8 cellular contexts compared by ENCODE assay signal in the genomic region with DNA sequence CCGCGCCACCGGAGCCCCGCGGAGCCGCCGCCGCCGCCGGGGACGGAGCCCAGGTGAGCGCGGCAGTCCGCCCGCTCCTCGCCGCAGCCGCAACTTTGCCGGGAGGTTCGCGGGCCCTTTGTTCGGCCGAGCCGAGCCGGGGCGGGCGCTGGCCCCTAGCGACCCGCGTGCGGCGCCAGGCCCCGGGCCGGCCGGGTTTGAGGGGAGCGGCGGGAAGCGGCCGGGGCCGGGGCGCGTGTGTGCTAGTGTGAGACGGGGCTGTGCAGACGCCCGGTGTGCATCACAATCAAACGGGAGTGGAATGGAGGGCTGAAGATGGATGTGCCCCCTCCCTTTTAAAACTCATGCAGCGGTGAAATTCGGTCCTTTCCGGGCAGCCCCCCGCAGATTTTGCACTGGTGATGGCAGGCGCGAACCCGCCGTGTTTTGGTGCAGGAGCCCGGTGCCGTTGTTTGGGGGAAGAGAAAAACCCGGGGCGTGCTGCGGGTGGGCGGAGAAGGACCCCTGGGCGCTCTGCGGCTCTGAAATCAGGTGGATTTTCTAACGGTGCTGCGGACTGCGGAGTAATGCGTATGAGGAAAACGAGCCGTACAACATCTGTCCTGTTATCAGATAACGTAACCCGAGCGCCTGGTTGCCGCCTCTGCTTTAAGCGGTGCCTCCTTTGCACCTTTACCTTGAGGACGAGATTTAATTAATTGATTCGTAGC. TPM values are rescaled to one million over a fixed set of nuclear protein-coding genes. Genes with fewer than 3 reads are reported as not detected.
DNase-seq lines count a peak whose midpoint lies in the region; ATAC-seq, FAIRE-seq and TF ChIP-seq lines count a peak whose summit lies in the region.

No MANE protein-coding gene starts in this region.

- no peak overlapping the region for H4K5ac ChIP-seq in IMR-90 (ENCODE audit: low read depth, low read length)
- H4K5ac ChIP-seq in H1 (ENCODE audit: insufficient read length, low read depth, low read length), result no peak overlapping the region

- H3K79me1 ChIP-seq in IMR-90 (ENCODE audit: low read depth in 1 of 2, low read length in 2 of 2) (peaks cover 17 to 41% of the 10 kb centered on the region in 2 experiments), H1 (ENCODE audit: low read depth, low read length) (peaks cover 6% of the 10 kb centered on the region; the same call in 1 of the 2 replicates)

- BruUV-seq in IMR-90 (replicated peaks; lab: Mats Ljungman, UMichigan), result no TSS peak

- CTCF ChIA-PET in IMR-90 (lab: Yijun Ruan, JAX), result no interaction called here
- CTCF ChIA-PET in H1 (lab: Charles Lee; ENCODE audit: partially characterized antibody), result interaction anchor here (0.6 to 2.1 kb wide), 4 partner anchors 11 to 240 kb away, joined by 3 to 5 read pairs (median 4); no protein-coding TSS in a partner anchor

- DNase-seq in GM06990 (ENCODE audit: extremely low read depth, insufficient read length), result peak; percentile 28
- peak; percentile 19 for DNase-seq in IMR-90
- DNase-seq in activated CD4-positive, alpha-beta T cell treated with anti-CD3 and anti-CD28 coated beads, Interleukin-2, amount 50 U/mL, for 24 hours (ENCODE audit: low read depth in 1 of 2, low spot score in 1 of 2), result peak; percentile 8 to 27
- peak in 1 of 2 experiments; percentile 61 for DNase-seq in H1 (ENCODE audit: low read depth in 1 of 2, low spot score in 2 of 2)
- no peak for DNase-seq in thoracic aorta (ENCODE audit: low spot score)
- DNase-seq in SKM-1 treated with dmso at 0.1 percent for 144 hours (lab: John Stamatoyannopoulos, UW; ENCODE audit: unreplicated experiment), result no peak

- H3K23ac ChIP-seq in IMR-90 (ENCODE audit: low read depth, low read length) (peak overlapping the region; percentile 93), H1 (ENCODE audit: insufficient read length) (no peak overlapping the region)

- H2BK120ac ChIP-seq in IMR-90 (ENCODE audit: low read depth, low read length), result no peak overlapping the region
- peak overlapping the region; percentile 71 for H2BK120ac ChIP-seq in H1 (replicated peaks; ENCODE audit: low read depth, low read length)

- 1% methylated on average over 21 of the region's 75 CpGs; no CpG with 5 or more reads in 1 of the 2 experiments for WGBS in IMR-90 (ENCODE audit: extremely low coverage in 2 of 2, insufficient read length in 1 of 2), 2 experiments
- WGBS in H1 (ENCODE audit: extremely low coverage in 1 of 2, insufficient coverage in 1 of 2, insufficient read length in 1 of 2, insufficient replicate concordance in 2 of 2, low coverage in 1 of 2, low lambda C conversion rate in 2 of 2, missing lambda C conversion rate in 1 of 2), 2 experiments, result 2% methylated on average over 32 of the region's 75 CpGs; no CpG with 5 or more reads in 1 of the 2 experiments

- H3K14ac ChIP-seq in IMR-90 (replicated peaks; ENCODE audit: low read depth, low read length) (0 out of 2 replicates have a peak overlapping the region, but pooled peaks have one; percentile 35), H1 (ENCODE audit: insufficient read length) (no peak overlapping the region)

- no peak overlapping the region for H3K18ac ChIP-seq in IMR-90 (ENCODE audit: low read depth, low read length)
- peak overlapping the region; percentile 65; the same call in 1 of the 2 replicates for H3K18ac ChIP-seq in H1 (ENCODE audit: extremely low read depth, low read length)

- H4K20me1 ChIP-seq in IMR-90 (ENCODE audit: insufficient read depth, low read length), result peaks cover 26% of the 10 kb centered on the region; the same call in 1 of the 2 replicates
- peaks cover 0 to 7% of the 10 kb centered on the region in 2 experiments for H4K20me1 ChIP-seq in H1 (replicated peaks in 1 of 2; ENCODE audit: control insufficient read depth in 1 of 2, insufficient read depth in 2 of 2, low read length in 2 of 2)

- H2AFZ ChIP-seq in IMR-90 (replicated peaks; ENCODE audit: low read length, poor library complexity), result peak overlapping the region; percentile 94
- H2AFZ ChIP-seq in H1 (ENCODE audit: low read length), result no peak overlapping the region

- FAIRE-seq in H1 (lab: Jason Lieb, UNC), result no peak

- in situ Hi-C loops in IMR-90 (cut with MboI; ENCODE audit: low sequenced_read_pairs), result no loop called here

- intact Hi-C loops in IMR-90 (cut with micrococcal nuclease), result loop anchor here (2.0 kb wide), 1 partner anchor 41 kb away; no protein-coding TSS in a partner anchor

- TF ChIP-seq RAD21 in IMR-90 (IDR thresholded peaks at IDR 0.05; ENCODE audit: low read length) (no peak), H1 (IDR thresholded peaks at IDR 0.05 in 1 of 2, conservative IDR thresholded peaks at IDR 0.05 in 1 of 2; ENCODE audit: low read depth in 2 of 2, low read length in 2 of 2) (no peak)

- H2BK15ac ChIP-seq in IMR-90 (ENCODE audit: low read depth, low read length), result no peak overlapping the region
- no peak overlapping the region for H2BK15ac ChIP-seq in H1 (ENCODE audit: low read length)

- no peak for TF ChIP-seq EP300 in H1 (IDR thresholded peaks at IDR 0.05; ENCODE audit: borderline replicate concordance in 1 of 2, low read depth in 2 of 2, low read length in 2 of 2)

- H3K79me2 ChIP-seq in H1 (ENCODE audit: control insufficient read depth in 1 of 2, insufficient read depth in 2 of 2, low read length in 2 of 2), result peaks cover 13 to 50% of the 10 kb centered on the region in 2 experiments; a peak in 3 of 4 replicates

- TF ChIP-seq CTCF in GM06990 (IDR thresholded peaks at IDR 0.05; ENCODE audit: insufficient read depth, low read length, poor library complexity, severe bottlenecking), result no peak
- TF ChIP-seq CTCF in IMR-90 (conservative IDR thresholded peaks at IDR 0.05; ENCODE audit: low read depth, low read length), result no peak
- no peak for TF ChIP-seq CTCF in H1 (IDR thresholded peaks at IDR 0.05; ENCODE audit: control extremely low read depth in 1 of 3, insufficient read depth in 1 of 3, low read depth in 1 of 3, low read length in 3 of 3)
- no peak for TF ChIP-seq CTCF in thoracic aorta (IDR thresholded peaks at IDR 0.05)

- H2AK9ac ChIP-seq in IMR-90 (replicated peaks; ENCODE audit: low read depth, low read length, poor library complexity), result peak overlapping the region; percentile 80

- peak overlapping the region; percentile 20 for H3K9ac ChIP-seq in IMR-90 (ENCODE audit: low read depth, low read length)
- H3K9ac ChIP-seq in H1 (replicated peaks in 1 of 4; ENCODE audit: extremely low read depth in 1 of 4, low read depth in 3 of 4, low read length in 3 of 4), result peak overlapping the region; percentile 40 to 99 (median 68)

- H3K4ac ChIP-seq in IMR-90 (ENCODE audit: low read depth, low read length), result no peak overlapping the region
- H3K4ac ChIP-seq in H1 (replicated peaks; ENCODE audit: insufficient read length, low read depth, low read length), result no peak overlapping the region

- ATAC-seq in IMR-90 (ENCODE audit: low read depth) (peak; percentile 1), thoracic aorta (ENCODE audit: insufficient number of reproducible peaks, low FRiP score, low read depth) (no peak), HG03025 (IDR thresholded peaks at IDR 0.05; ENCODE audit: low FRiP score, unreplicated experiment) (no peak)

- dilution Hi-C loops in IMR-90 (cut with HindIII; ENCODE audit: low sequenced_read_pairs, unreplicated experiment), result no loop called here

- H2BK20ac ChIP-seq in IMR-90 (ENCODE audit: low read depth, low read length) (no peak overlapping the region), H1 (ENCODE audit: low read length) (0 out of 2 replicates have a peak overlapping the region, but pooled peaks have one; percentile 68)

- H4K8ac ChIP-seq in IMR-90 (ENCODE audit: low read depth in 2 of 2, low read length in 2 of 2), result no peak overlapping the region
- H4K8ac ChIP-seq in H1 (ENCODE audit: extremely low read depth, insufficient read depth, low read length), result peak overlapping the region; percentile 65

- H2AK5ac ChIP-seq in IMR-90 (ENCODE audit: low read depth, low read length), result no peak overlapping the region
- H2AK5ac ChIP-seq in H1 (ENCODE audit: low read depth, low read length), result no peak overlapping the region; the same call in 1 of the 2 replicates

- H2BK5ac ChIP-seq in IMR-90 (ENCODE audit: low read depth, low read length, poor library complexity, severe bottlenecking), result no peak overlapping the region
- H2BK5ac ChIP-seq in H1 (ENCODE audit: low read depth, low read length), result peak overlapping the region; percentile 27; the same call in 1 of the 2 replicates

- H3K23me2 ChIP-seq in H1 (ENCODE audit: low read depth, low read length), result peaks cover 24% of the 10 kb centered on the region

- TF ChIP-seq POLR2A in IMR-90 (IDR thresholded peaks at IDR 0.05; ENCODE audit: low read depth, low read length) (no peak), H1 (IDR thresholded peaks at IDR 0.05; ENCODE audit: control extremely low read depth in 1 of 2, low read depth in 2 of 2, low read length in 2 of 2) (no peak)

- peak overlapping the region; percentile 64 for H3K4me3 ChIP-seq in GM06990 (replicated peaks; ENCODE audit: low read depth, low read length)
- H3K4me3 ChIP-seq in IMR-90 (ENCODE audit: insufficient read depth, low read depth, low read length), result peak overlapping the region; percentile 54
- H3K4me3 ChIP-seq in H1 (ENCODE audit: extremely low read depth in 1 of 4, insufficient read depth in 2 of 4, low read depth in 3 of 4, low read length in 4 of 4), result peak overlapping the region; percentile 66 to 93 (median 82)
- H3K4me3 ChIP-seq in muscle layer of duodenum (ENCODE audit: low read depth in 1 of 2, low read length in 2 of 2), result peak overlapping the region; percentile 76 to 83
- peak overlapping the region; percentile 83 for H3K4me3 ChIP-seq in thoracic aorta

- H3K9me3 ChIP-seq in IMR-90 (ENCODE audit: control insufficient read depth, insufficient read depth, low read length) (no peaks in the 10 kb centered on the region), H1 (ENCODE audit: insufficient read depth in 2 of 2, low read depth in 1 of 2, low read length in 1 of 2) (no peaks in the 10 kb centered on the region), muscle layer of duodenum (ENCODE audit: control insufficient read depth in 1 of 2, low read length in 2 of 2) (no peaks in the 10 kb centered on the region), thoracic aorta (no peaks in the 10 kb centered on the region)

- peaks cover 15% of the 10 kb centered on the region for H3K9me1 ChIP-seq in IMR-90 (ENCODE audit: insufficient read depth, low read length)

- no peaks in the 10 kb centered on the region; the same call in 1 of the 2 replicates for H3K27me3 ChIP-seq in GM06990 (replicated peaks; ENCODE audit: control insufficient read depth, insufficient read depth, low read length)
- peaks cover 27% of the 10 kb centered on the region for H3K27me3 ChIP-seq in IMR-90 (ENCODE audit: control insufficient read depth, insufficient read depth, low read length)
- H3K27me3 ChIP-seq in H1 (replicated peaks in 1 of 4; ENCODE audit: control insufficient read depth in 3 of 4, extremely low read depth in 1 of 4, insufficient read depth in 3 of 4, low read length in 3 of 4), result peaks cover 6 to 28% (median 18%) of the 10 kb centered on the region in 4 experiments
- H3K27me3 ChIP-seq in muscle layer of duodenum (ENCODE audit: low read depth, low read length), result peaks cover 5% of the 10 kb centered on the region
- no peaks in the 10 kb centered on the region for H3K27me3 ChIP-seq in thoracic aorta (replicated peaks; ENCODE audit: insufficient read depth)

- no peak overlapping the region for H2BK12ac ChIP-seq in H1 (ENCODE audit: low read depth, low read length)

- POLR2A ChIA-PET in IMR-90 (lab: Charles Lee; ENCODE audit: unreplicated experiment) (no interaction called here), H1 (lab: Charles Lee; ENCODE audit: partially characterized antibody) (interaction anchor here (0.6 to 6.0 kb wide), 20 partner anchors 9 to 507 kb away, joined by 3 to 100 read pairs (median 6); no protein-coding TSS in a partner anchor)

- H3K56ac ChIP-seq in IMR-90 (ENCODE audit: extremely low read depth, insufficient read depth, low read length) (no peak overlapping the region), H1 (replicated peaks; ENCODE audit: insufficient read length, low read depth, low read length) (no peak overlapping the region)

- H3K27ac ChIP-seq in IMR-90 (ENCODE audit: insufficient read depth, low read length), result no peak overlapping the region; the same call in 1 of the 2 replicates
- 0 out of 2 replicates have a peak overlapping the region, but pooled peaks have one; percentile 2 for H3K27ac ChIP-seq in H1 (ENCODE audit: low read depth, low read length)
- H3K27ac ChIP-seq in muscle layer of duodenum (ENCODE audit: low read length), result peak overlapping the region; percentile 5
- H3K27ac ChIP-seq in thoracic aorta, result peak overlapping the region; percentile 56 to 60

- no peak overlapping the region for H4K91ac ChIP-seq in IMR-90 (ENCODE audit: insufficient read depth, low read depth, low read length)
- no peak overlapping the region for H4K91ac ChIP-seq in H1 (replicated peaks; ENCODE audit: insufficient read length, low read length)

- H3K36me3 ChIP-seq in GM06990 (ENCODE audit: control insufficient read depth, insufficient read depth, low read length), result no peaks in the 10 kb centered on the region
- no peaks in the 10 kb centered on the region for H3K36me3 ChIP-seq in IMR-90 (ENCODE audit: control insufficient read depth, insufficient read depth, low read length)
- no peaks in the 10 kb centered on the region for H3K36me3 ChIP-seq in H1 (ENCODE audit: control insufficient read depth in 2 of 4, insufficient read depth in 4 of 4, low read length in 3 of 4)
- no peaks in the 10 kb centered on the region for H3K36me3 ChIP-seq in muscle layer of duodenum (ENCODE audit: control insufficient read depth in 1 of 2, insufficient read depth in 2 of 2, low read length in 2 of 2)
- H3K36me3 ChIP-seq in thoracic aorta, result no peaks in the 10 kb centered on the region

- no peaks in the 10 kb centered on the region; the same call in 1 of the 2 replicates for H3K4me1 ChIP-seq in IMR-90 (ENCODE audit: control insufficient read depth, insufficient read depth, low read length)
- H3K4me1 ChIP-seq in H1 (replicated peaks in 1 of 4; ENCODE audit: control insufficient read depth in 3 of 4, insufficient read depth in 4 of 4, low read length in 3 of 4), result peaks cover 1 to 5% (median 4%) of the 10 kb centered on the region in 4 experiments; a peak in 4 of 7 replicates
- H3K4me1 ChIP-seq in muscle layer of duodenum (ENCODE audit: control insufficient read depth in 1 of 2, insufficient read depth in 2 of 2, low read length in 2 of 2), result peaks cover 6 to 33% of the 10 kb centered on the region in 2 donors
- H3K4me1 ChIP-seq in thoracic aorta (ENCODE audit: control insufficient read depth in 1 of 2, low read depth in 2 of 2), result peaks cover 30 to 44% of the 10 kb centered on the region in 2 donors

- H3K4me2 ChIP-seq in IMR-90 (ENCODE audit: low read depth, low read length) (peak overlapping the region; percentile 95), H1 (ENCODE audit: insufficient read depth in 1 of 2, low read depth in 2 of 2, low read length in 2 of 2) (peak overlapping the region; percentile 90 to 98)

RNA-seq across cellular contexts. Expression of gene TNRC6C, which starts 0.9 kb away (rescaled TPM):
- total RNA-seq in IMR-90 (2012; rRNA removed), result 2.7 and 3.6 TPM in 2 replicates
- 1.6 and 1.9 TPM in 2 replicates for polyA plus RNA-seq in IMR-90 (2012; rRNA removed)
- 0.61 and 1.1 TPM in 2 replicates for polyA plus RNA-seq in IMR-90 (2012; cell fraction: cytosol; rRNA removed)
- 3.7 and 3.8 TPM in 2 replicates for polyA plus RNA-seq in IMR-90 (2012; cell fraction: nucleus; rRNA removed; ENCODE audit: low replicate concordance)
- total RNA-seq in H1 (2021; fragmentation: NEBNext Ultra II Directional; extraction: Animal tissue kit (Norgen Biotek cat#: 25700)), result 28.9 and 30.5 TPM in 2 replicates
- polyA plus RNA-seq in H1 (2011; rRNA removed), result 2.8 and 3.9 TPM in 2 replicates
- 3.3 TPM for polyA plus RNA-seq in H1 (2011; cell fraction: cytosol; rRNA removed)
- 14.5 TPM for polyA plus RNA-seq in H1 (2011; cell fraction: nucleus; rRNA removed)
- 10.1 to 14.3 TPM (median 11.3 TPM) in 4 replicates for polyA plus RNA-seq in H1 (2012, experiment 1 of 2)
- 2.1 TPM for polyA plus RNA-seq in H1 (2012, experiment 2 of 2)
- polyA plus RNA-seq in H1 (2013, experiment 1 of 2), result 10.5 TPM
- polyA plus RNA-seq in H1 (2013, experiment 2 of 2), result 8.7 TPM
- 16.1 and 18.7 TPM in 2 replicates for polyA minus RNA-seq in H1 (2011; rRNA and poly(A)+ RNA removed)
- polyA minus RNA-seq in H1 (2011; cell fraction: cytosol; rRNA and poly(A)+ RNA removed), result 11.5 TPM
- 19.7 TPM for polyA minus RNA-seq in H1 (2011; cell fraction: nucleus; rRNA and poly(A)+ RNA removed)
- 10 to 100 TPM; 27.8 to 41.1 TPM for total RNA-seq in thoracic aorta

Comparison
In these comparisons a context has a peak if more than half of its experiments do, and no peak if none do; other contexts are left out.
1. DNase-seq: peak in GM06990 (single experiment), IMR-90 (single experiment) and activated CD4-positive, alpha-beta T cell treated with anti-CD3 and anti-CD28 coated beads, Interleukin-2, amount 50 U/mL, for 24 hours (2 of 2); none in thoracic aorta (single experiment) and SKM-1 treated with dmso at 0.1 percent for 144 hours (single experiment).
2. Peak in every context shown above with its lines, with median percentiles within 50 percentile points of each other: H3K4me3 ChIP-seq.